ENCODE assay signal across 13 cellular contexts in genomic region chr5:96125335-96125891, GRCh38.
DNase-seq lines count a peak whose midpoint lies in the region; ATAC-seq and TF ChIP-seq lines count a peak whose summit lies in the region.
"Had no signal": no experiment of that assay in that cellular context is flagged by ENCODE, and none has a peak within 500 bp of the region (broad histone marks: within the 10 kb centered on the region; RNA-seq: fewer than 3 reads in every experiment).

No MANE protein-coding gene starts in this region.

- no peaks in the 10 kb centered on the region for H3K27me3 ChIP-seq in hepatocyte
- no peaks in the 10 kb centered on the region for H3K27me3 ChIP-seq in brain microvascular endothelial cell (replicated peaks)

- no peaks in the 10 kb centered on the region for H3K9me3 ChIP-seq in hepatocyte (ENCODE audit: low read depth)

- H3K36me3 ChIP-seq in hepatocyte (replicated peaks; ENCODE audit: insufficient read depth, low read depth) (no peaks in the 10 kb centered on the region), brain microvascular endothelial cell (replicated peaks) (no peaks in the 10 kb centered on the region)

- H3K27ac ChIP-seq in hepatocyte (peak overlapping the region; percentile 13), brain microvascular endothelial cell (no peak overlapping the region)

- H2AFZ ChIP-seq in hepatocyte, result peak overlapping the region; percentile 7

- in situ Hi-C loops in brain microvascular endothelial cell (cut with HindIII; ENCODE audit: low pct_ligation_motif_present, low sequenced_read_pairs), result no loop called here

- DNase-seq in HCEC 1CT, result peak; percentile 17
- DNase-seq in cardiac fibroblast (ENCODE audit: low read depth in 2 of 2), result peak; percentile 33 to 62
- no peak for DNase-seq in hepatocyte (ENCODE audit: low spot score)
- DNase-seq in sciatic nerve (ENCODE audit: low spot score), result no peak
- DNase-seq in brain microvascular endothelial cell, result no peak
- DNase-seq in RPMI8226, result no peak
- DNase-seq: activated B cell treated with CpG ODN at 0.5 μM for 24 hours; activated CD8-positive, alpha-beta memory T cell treated with anti-CD3 and anti-CD28 coated beads, Interleukin-2, amount 50 U/mL, for 4 hours; C1 segment of cervical spinal cord; stimulated activated CD4-positive, alpha-beta T cell treated with anti-CD3 and anti-CD28 coated beads, Interleukin-4, amount 100 ng/mL, for 4 hours; stimulated activated naive B cell treated with anti-CD40 and anti-IgM and Interleukin-4, amounts not matched to agents 10 μg/mL and 1 μg/mL and 100 μg/mL, for 72 hours had no signal

- intact Hi-C loops in sciatic nerve (cut with DNase I), result no loop called here

- no peaks in the 10 kb centered on the region for H3K9me2 ChIP-seq in hepatocyte (replicated peaks; ENCODE audit: insufficient read depth)

- H4K20me1 ChIP-seq in hepatocyte (ENCODE audit: insufficient read depth, poor library complexity, severe bottlenecking), result no peaks in the 10 kb centered on the region

- ATAC-seq in sciatic nerve (peak; percentile 50), HG02852 (IDR thresholded peaks at IDR 0.05; ENCODE audit: unreplicated experiment) (no peak), HG03521 (IDR thresholded peaks at IDR 0.05; ENCODE audit: unreplicated experiment) (no peak)
- ATAC-seq: stimulated activated naive B cell treated with anti-CD40 and anti-IgM and Interleukin-4, amounts not matched to agents 10 μg/mL and 1 μg/mL and 100 μg/mL, for 72 hours had no signal

- H3K79me2 ChIP-seq in hepatocyte, result no peaks in the 10 kb centered on the region

- no peak for TF ChIP-seq CTCF in cardiac fibroblast (IDR thresholded peaks at IDR 0.05; ENCODE audit: low read depth, low read length)
- TF ChIP-seq CTCF in hepatocyte (IDR thresholded peaks at IDR 0.05; ENCODE audit: poor library complexity), result no peak
- TF ChIP-seq CTCF in brain microvascular endothelial cell (IDR thresholded peaks at IDR 0.05; ENCODE audit: low read depth, low read length, missing control alignments), result no peak

- no peak overlapping the region for H3K4me3 ChIP-seq in cardiac fibroblast (replicated peaks in 1 of 2; ENCODE audit: low read depth in 2 of 2, low read length in 2 of 2)
- no peak overlapping the region for H3K4me3 ChIP-seq in hepatocyte
- H3K4me3 ChIP-seq in brain microvascular endothelial cell (ENCODE audit: low read depth, low read length), result no peak overlapping the region

- 27% methylated on average over 4 of the region's 4 CpGs for WGBS in hepatocyte (ENCODE audit: low lambda C conversion rate, missing lambda C conversion rate)

- peaks cover 6% of the 10 kb centered on the region for H3K4me1 ChIP-seq in hepatocyte (ENCODE audit: insufficient read depth)

- peak overlapping the region; percentile 64 for H3K4me2 ChIP-seq in hepatocyte

Comparison
In these comparisons a context has a peak if more than half of its experiments do, and no peak if none do; other contexts are left out.
1. DNase-seq: peak in HCEC 1CT (single experiment) and cardiac fibroblast (2 of 2); none in hepatocyte (single experiment), sciatic nerve (single experiment), brain microvascular endothelial cell (single experiment) and RPMI8226 (single experiment).